28 cellular contexts compared by ENCODE assay signal in genomic region chr12:34361721-34362316, GRCh38.
"Had no signal": no experiment of that assay in that cellular context is flagged by ENCODE, and none has a peak within 500 bp of the region (broad histone marks: within the 10 kb centered on the region; RNA-seq: fewer than 3 reads in every experiment).

No MANE protein-coding gene starts in this region.

- H3K4me3 ChIP-seq: stomach, suprapubic skin, testis, thoracic aorta, thyroid gland, tibial artery, tibial nerve, transverse colon, upper lobe of left lung, upper lobe of right lung, uterus, vagina had no signal

- H3K27ac Mint-ChIP-seq: stimulated activated effector memory CD8-positive, alpha-beta T cell treated with anti-CD3 and anti-CD28 coated beads, Interleukin-12 subunit alpha, Interleukin-12 subunit beta, amount 100 ng/mL, for 72 hours; stimulated activated memory B cell treated with anti-CD40 and anti-IgM and Interleukin-4, amounts not matched to agents 10 μg/mL and 1 μg/mL and 100 μg/mL, for 72 hours; stimulated activated naive B cell treated with anti-CD40 and anti-IgM and Interleukin-4, amounts not matched to agents 10 μg/mL and 1 μg/mL and 100 μg/mL, for 72 hours; stimulated activated naive CD8-positive, alpha-beta T cell treated with anti-CD3 and anti-CD28 coated beads, Interleukin-15, amount 100 ng/mL, for 72 hours; stimulated activated naive CD8-positive, alpha-beta T cell treated with anti-CD3 and anti-CD28 coated beads, Interleukin-15, Interleukin-2, amounts not matched to agents 100 ng/mL and 50 ng/mL, for 24 hours; type B pancreatic cell had no signal

- H3K4me3 Mint-ChIP-seq: stimulated activated effector memory CD8-positive, alpha-beta T cell treated with anti-CD3 and anti-CD28 coated beads, Interleukin-12 subunit alpha, Interleukin-12 subunit beta, amount 100 ng/mL, for 72 hours; stimulated activated memory B cell treated with anti-CD40 and anti-IgM and Interleukin-4, amounts not matched to agents 10 μg/mL and 1 μg/mL and 100 μg/mL, for 72 hours; stimulated activated naive B cell treated with anti-CD40 and anti-IgM and Interleukin-4, amounts not matched to agents 10 μg/mL and 1 μg/mL and 100 μg/mL, for 72 hours; stimulated activated naive CD8-positive, alpha-beta T cell treated with anti-CD3 and anti-CD28 coated beads, Interleukin-15, amount 100 ng/mL, for 72 hours; stimulated activated naive CD8-positive, alpha-beta T cell treated with anti-CD3 and anti-CD28 coated beads, Interleukin-15, Interleukin-2, amounts not matched to agents 100 ng/mL and 50 ng/mL, for 24 hours; type B pancreatic cell had no signal

- H3K4me1 Mint-ChIP-seq: stimulated activated effector memory CD8-positive, alpha-beta T cell treated with anti-CD3 and anti-CD28 coated beads, Interleukin-12 subunit alpha, Interleukin-12 subunit beta, amount 100 ng/mL, for 72 hours; stimulated activated memory B cell treated with anti-CD40 and anti-IgM and Interleukin-4, amounts not matched to agents 10 μg/mL and 1 μg/mL and 100 μg/mL, for 72 hours; stimulated activated naive B cell treated with anti-CD40 and anti-IgM and Interleukin-4, amounts not matched to agents 10 μg/mL and 1 μg/mL and 100 μg/mL, for 72 hours; stimulated activated naive CD8-positive, alpha-beta T cell treated with anti-CD3 and anti-CD28 coated beads, Interleukin-15, amount 100 ng/mL, for 72 hours had no signal

- H3K27me3 ChIP-seq: suprapubic skin, testis, thyroid gland, tibial nerve, upper lobe of left lung, upper lobe of right lung, uterus, vagina had no signal

- H3K9me3 Mint-ChIP-seq: stimulated activated naive CD8-positive, alpha-beta T cell treated with anti-CD3 and anti-CD28 coated beads, Interleukin-15, Interleukin-2, amounts not matched to agents 100 ng/mL and 50 ng/mL, for 24 hours; type B pancreatic cell had no signal

- DNase-seq: stimulated activated CD4-positive, alpha-beta T cell treated with anti-CD3 and anti-CD28 coated beads, Interleukin-2, amount 100 ng/mL, for 48 hours; stimulated activated CD4-positive, alpha-beta T cell treated with anti-CD3 and anti-CD28 coated beads, Interleukin-4, amount 100 ng/mL, for 1 hour; stimulated activated CD4-positive, alpha-beta T cell treated with anti-CD3 and anti-CD28 coated beads, Interleukin-4, amount 100 ng/mL, for 24 hours; stimulated activated CD4-positive, alpha-beta T cell treated with anti-CD3 and anti-CD28 coated beads, Interleukin-4, amount 100 ng/mL, for 4 hours; stimulated activated CD8-positive, alpha-beta memory T cell treated with anti-CD3 and anti-CD28 coated beads, Interleukin-4, amount 100 ng/mL, for 48 hours; stimulated activated naive B cell treated with anti-CD40 and anti-IgM and Interleukin-4, amounts not matched to agents 10 μg/mL and 1 μg/mL and 100 μg/mL, for 72 hours; stimulated activated naive CD4-positive, alpha-beta T cell; stimulated activated naive CD4-positive, alpha-beta T cell treated with Interleukin-2 at 50 U/mL for 16 hours; stimulated activated naive CD8-positive, alpha-beta T cell treated with anti-CD3 and anti-CD28 coated beads, Interleukin-15, amount 100 ng/mL, for 72 hours; stimulated activated naive CD8-positive, alpha-beta T cell treated with anti-CD3 and anti-CD28 coated beads, Interleukin-15, Interleukin-2, amounts not matched to agents 100 U/mL and 50 U/mL, for 24 hours; stomach; substantia nigra; testis; thyroid gland; tibial artery; transverse colon; trophoblast cell; upper lobe of left lung; upper lobe of right lung; uterus had no signal

- ATAC-seq: stimulated activated effector memory CD8-positive, alpha-beta T cell treated with anti-CD3 and anti-CD28 coated beads, Interleukin-12 subunit alpha, Interleukin-12 subunit beta, amount 100 ng/mL, for 72 hours; stimulated activated memory B cell treated with anti-CD40 and anti-IgM and Interleukin-4, amounts not matched to agents 10 μg/mL and 1 μg/mL and 100 μg/mL, for 72 hours; stimulated activated naive B cell treated with anti-CD40 and anti-IgM and Interleukin-4, amounts not matched to agents 10 μg/mL and 1 μg/mL and 100 μg/mL, for 72 hours; stimulated activated naive CD8-positive, alpha-beta T cell treated with anti-CD3 and anti-CD28 coated beads, Interleukin-15, amount 100 ng/mL, for 72 hours; stimulated activated naive CD8-positive, alpha-beta T cell treated with anti-CD3 and anti-CD28 coated beads, Interleukin-15, Interleukin-2, amounts not matched to agents 100 U/mL and 50 U/mL, for 24 hours; upper lobe of right lung had no signal

- H3K27me3 Mint-ChIP-seq: stimulated activated naive B cell treated with anti-CD40 and anti-IgM and Interleukin-4, amounts not matched to agents 10 μg/mL and 1 μg/mL and 100 μg/mL, for 72 hours; stimulated activated naive CD8-positive, alpha-beta T cell treated with anti-CD3 and anti-CD28 coated beads, Interleukin-15, amount 100 ng/mL, for 72 hours; stimulated activated naive CD8-positive, alpha-beta T cell treated with anti-CD3 and anti-CD28 coated beads, Interleukin-15, Interleukin-2, amounts not matched to agents 100 ng/mL and 50 ng/mL, for 24 hours; type B pancreatic cell had no signal

- H3K36me3 ChIP-seq: stomach, suprapubic skin, thoracic aorta, thyroid gland, tibial artery, tibial nerve, transverse colon, upper lobe of left lung, upper lobe of right lung, uterus, vagina had no signal

- H3K27ac ChIP-seq: stomach, suprapubic skin, testis, thoracic aorta, thyroid gland, tibial artery, tibial nerve, transverse colon, upper lobe of left lung, upper lobe of right lung, uterus, vagina had no signal

- H3K36me3 Mint-ChIP-seq: stimulated activated effector memory CD8-positive, alpha-beta T cell treated with anti-CD3 and anti-CD28 coated beads, Interleukin-12 subunit alpha, Interleukin-12 subunit beta, amount 100 ng/mL, for 72 hours; stimulated activated memory B cell treated with anti-CD40 and anti-IgM and Interleukin-4, amounts not matched to agents 10 μg/mL and 1 μg/mL and 100 μg/mL, for 72 hours had no signal

- H3K4me1 ChIP-seq: stomach, suprapubic skin, testis, thyroid gland, tibial artery, tibial nerve, transverse colon, upper lobe of left lung, upper lobe of right lung, uterus, vagina had no signal

- H3K9me3 ChIP-seq: testis, thyroid gland, upper lobe of right lung, vagina had no signal
